8 cellular contexts compared by ENCODE assay signal in the genomic region with DNA sequence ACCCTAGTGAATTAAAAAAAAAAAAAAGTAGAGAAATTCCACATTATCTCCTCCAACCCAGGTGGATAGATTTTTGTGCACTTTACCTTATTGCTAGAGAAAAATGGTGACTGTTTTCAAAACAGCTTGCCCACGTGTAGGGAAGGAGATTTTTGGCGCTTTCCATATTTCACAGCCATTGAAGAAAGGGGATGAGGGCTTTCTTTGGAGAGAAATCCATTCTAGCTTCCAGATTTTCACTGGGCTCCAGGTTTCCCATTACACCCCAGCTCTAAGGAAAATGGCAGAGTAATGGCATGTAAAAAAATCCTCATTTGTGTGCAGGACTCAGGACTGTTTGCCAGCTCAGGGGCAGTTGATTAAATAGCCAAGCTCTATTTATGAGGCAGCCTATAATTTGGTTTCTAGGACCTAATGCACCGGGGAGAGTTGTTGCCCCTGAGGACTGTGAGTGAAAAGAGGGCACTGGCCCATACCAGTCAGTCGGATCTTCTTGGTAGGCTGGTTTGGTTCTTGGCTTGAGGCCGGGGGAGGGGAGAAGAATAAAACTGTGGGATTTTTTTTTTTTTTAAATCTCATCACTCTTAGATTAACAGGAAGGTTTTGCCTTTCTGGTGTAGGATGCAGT. TPM values are rescaled to one million over a fixed set of nuclear protein-coding genes. Genes with fewer than 3 reads are reported as not detected.
DNase-seq lines count a peak whose midpoint lies in the region; ATAC-seq and TF ChIP-seq lines count a peak whose summit lies in the region.

No MANE protein-coding gene starts in this region.

- no peak for ATAC-seq in omental fat pad (ENCODE audit: low FRiP score)

- H3K36me3 ChIP-seq in BLaER1 treated with 17β-estradiol and CSF1 and Interleukin-3, amounts not matched to agents 10 nM and 100 nM = no peaks in the 10 kb centered on the region

- H3K4me1 Mint-ChIP-seq in chondrocyte (ENCODE audit: low read depth) = peaks cover 37% of the 10 kb centered on the region
- peaks cover 41% of the 10 kb centered on the region for H3K4me1 Mint-ChIP-seq in nephron

- H3K9me3 Mint-ChIP-seq in chondrocyte (ENCODE audit: low read depth) (no peaks in the 10 kb centered on the region), nephron (no peaks in the 10 kb centered on the region)

- DNase-seq in LNCaP clone FGC (ENCODE audit: low read depth) = no peak
- DNase-seq in chondrocyte (ENCODE audit: low spot score) = no peak
- no peak for DNase-seq in germinal center (ENCODE audit: low spot score)
- DNase-seq in omental fat pad (ENCODE audit: low spot score) = no peak
- no peak for DNase-seq in GF-D8 (lab: John Stamatoyannopoulos, UW)
- DNase-seq in hepatic stellate cell (ENCODE audit: low spot score) = no peak

- peaks cover 9 to 10% (median 10%) of the 10 kb centered on the region in 11 experiments for H4K20me1 ChIP-seq in BLaER1 treated with 17β-estradiol and CSF1 and Interleukin-3, amounts not matched to agents 10 nM and 100 nM

- H3K4me3 ChIP-seq in BLaER1 treated with 17β-estradiol and CSF1 and Interleukin-3, amounts not matched to agents 10 nM and 100 nM = peak overlapping the region; percentile 52 to 98 (median 96)
- peak overlapping the region; percentile 72 for H3K4me3 ChIP-seq in LNCaP clone FGC (ENCODE audit: low read depth, low read length)

- H3K27me3 Mint-ChIP-seq in chondrocyte (ENCODE audit: low read depth) = no peaks in the 10 kb centered on the region
- no peaks in the 10 kb centered on the region for H3K27me3 Mint-ChIP-seq in nephron (ENCODE audit: low read depth)

- peak overlapping the region; percentile 98 for H3K27ac Mint-ChIP-seq in chondrocyte (ENCODE audit: unreplicated experiment)
- peak overlapping the region; percentile 99 to 100 (median 100) for H3K27ac Mint-ChIP-seq in nephron

- H3K4me1 ChIP-seq in BLaER1 treated with 17β-estradiol and CSF1 and Interleukin-3, amounts not matched to agents 10 nM and 100 nM = peaks cover 35 to 47% (median 39%) of the 10 kb centered on the region in 10 experiments

- H3K27ac ChIP-seq in BLaER1 treated with 17β-estradiol and CSF1 and Interleukin-3, amounts not matched to agents 10 nM and 100 nM = peak overlapping the region; percentile 96 to 100 (median 99)

- H3K9me3 ChIP-seq in BLaER1 treated with 17β-estradiol and CSF1 and Interleukin-3, amounts not matched to agents 10 nM and 100 nM (replicated peaks in 1 of 11) = no peaks in the 10 kb centered on the region

- H3K4me2 ChIP-seq in BLaER1 treated with 17β-estradiol and CSF1 and Interleukin-3, amounts not matched to agents 10 nM and 100 nM = peak overlapping the region; percentile 77 to 98 (median 91)

- H3K9ac ChIP-seq in BLaER1 treated with 17β-estradiol and CSF1 and Interleukin-3, amounts not matched to agents 10 nM and 100 nM = peak overlapping the region; percentile 99 to 100 (median 100)

- no peak for TF ChIP-seq CTCF in LNCaP clone FGC (IDR thresholded peaks at IDR 0.05; ENCODE audit: control insufficient read depth, extremely low read depth, insufficient read depth)
- TF ChIP-seq CTCF in chondrocyte (IDR thresholded peaks at IDR 0.05) = no peak
- TF ChIP-seq CTCF in nephron (IDR thresholded peaks at IDR 0.05; ENCODE audit: unreplicated experiment in 3 of 3) = no peak
- TF ChIP-seq CTCF in omental fat pad (IDR thresholded peaks at IDR 0.05) = no peak

- H3K36me3 Mint-ChIP-seq in chondrocyte (ENCODE audit: low read depth) (no peaks in the 10 kb centered on the region), nephron (ENCODE audit: low read depth) (no peaks in the 10 kb centered on the region)

- no peaks in the 10 kb centered on the region for H3K27me3 ChIP-seq in BLaER1 treated with 17β-estradiol and CSF1 and Interleukin-3, amounts not matched to agents 10 nM and 100 nM

- H3K4me3 Mint-ChIP-seq in chondrocyte (ENCODE audit: unreplicated experiment) = peak overlapping the region; percentile 83
- peak overlapping the region; percentile 83 to 93 (median 88) for H3K4me3 Mint-ChIP-seq in nephron

RNA-seq across cellular contexts. Expression of a gene that starts 2.1 kb away (rescaled TPM):
- total RNA-seq in chondrocyte (56.1 to 59.5 TPM (median 57.2 TPM) in 3 replicates), omental fat pad (10 to 100 TPM; 25.8 to 48.4 (median 40.6) TPM)
